Comparison of ENCODE assay signal across 8 cellular contexts in genomic region chr17:2050871-2051387, GRCh38. TPM values are rescaled to one million over a fixed set of nuclear protein-coding genes. Genes with fewer than 3 reads are reported as not detected.
DNase-seq lines count a peak whose midpoint lies in the region; ATAC-seq and TF ChIP-seq lines count a peak whose summit lies in the region.

No MANE protein-coding gene starts in this region.

- no peaks in the 10 kb centered on the region for H3K27me3 Mint-ChIP-seq in effector memory CD8-positive, alpha-beta T cell

- H3K27me3 ChIP-seq in parathyroid adenoma (ENCODE audit: control insufficient read depth, insufficient read depth, low read length), result no peaks in the 10 kb centered on the region
- peaks cover 32% of the 10 kb centered on the region for H3K27me3 ChIP-seq in BE2C

- H3K27ac Mint-ChIP-seq in effector memory CD8-positive, alpha-beta T cell, result no peak overlapping the region

- peak overlapping the region; percentile 36; the same call in 1 of the 2 replicates for H3K9ac ChIP-seq in ES-I3 (ENCODE audit: low read depth, low read length)
- no peak overlapping the region for H3K9ac ChIP-seq in parathyroid adenoma

- no peaks in the 10 kb centered on the region for H3K9me3 Mint-ChIP-seq in effector memory CD8-positive, alpha-beta T cell

- peak overlapping the region; percentile 63 for H2AFZ ChIP-seq in parathyroid adenoma

- H3K36me3 ChIP-seq in ES-I3 (ENCODE audit: insufficient read depth, low read length) (no peaks in the 10 kb centered on the region), parathyroid adenoma (ENCODE audit: control insufficient read depth, insufficient read depth, low read length) (no peaks in the 10 kb centered on the region), BE2C (no peaks in the 10 kb centered on the region)

- H3K4me1 Mint-ChIP-seq in effector memory CD8-positive, alpha-beta T cell (ENCODE audit: low read depth in 2 of 2), result peaks cover 24 to 31% of the 10 kb centered on the region in 2 donors

- TF ChIP-seq CTCF in parathyroid adenoma (IDR thresholded peaks at IDR 0.05), result no peak
- TF ChIP-seq CTCF in BE2C (IDR thresholded peaks at IDR 0.05; ENCODE audit: low read depth, low read length), result no peak

- no peaks in the 10 kb centered on the region for H3K4me1 ChIP-seq in ES-I3 (ENCODE audit: insufficient read depth, low read length)
- peaks cover 16% of the 10 kb centered on the region for H3K4me1 ChIP-seq in parathyroid adenoma
- no peaks in the 10 kb centered on the region for H3K4me1 ChIP-seq in BE2C

- peaks cover 26% of the 10 kb centered on the region for H3K36me3 Mint-ChIP-seq in effector memory CD8-positive, alpha-beta T cell (ENCODE audit: insufficient read depth)

- H3K9me3 ChIP-seq in ES-I3 (ENCODE audit: control insufficient read depth, insufficient read depth, low read length) (no peaks in the 10 kb centered on the region), parathyroid adenoma (ENCODE audit: control insufficient read depth, low read length) (no peaks in the 10 kb centered on the region), BE2C (no peaks in the 10 kb centered on the region)

- peaks cover 15% of the 10 kb centered on the region for H3K79me2 ChIP-seq in parathyroid adenoma

- H3K4me3 ChIP-seq in parathyroid adenoma (ENCODE audit: low read depth, low read length), result no peak overlapping the region
- no peak overlapping the region for H3K4me3 ChIP-seq in BE2C (ENCODE audit: low read depth, low read length)

- no peak for ATAC-seq in effector memory CD8-positive, alpha-beta T cell (replicated peaks)
- ATAC-seq in GM21723 (IDR thresholded peaks at IDR 0.05; ENCODE audit: unreplicated experiment), result no peak

- no peak overlapping the region for H3K27ac ChIP-seq in parathyroid adenoma

- peak overlapping the region; percentile 21 to 46 for H3K4me3 Mint-ChIP-seq in effector memory CD8-positive, alpha-beta T cell

- peak overlapping the region; percentile 66 for H3K4me2 ChIP-seq in parathyroid adenoma (ENCODE audit: low read length)

- DNase-seq in NCI-H1105 treated with DMSO at 0.1 percent for 48 hours (lab: John Stamatoyannopoulos, UW) (peak; percentile 22), COR-L47 (lab: John Stamatoyannopoulos, UW) (no peak), BE2C (no peak)
- DNase-seq in effector memory CD8-positive, alpha-beta T cell, result no peak
- DNase-seq in stimulated activated naive CD4-positive, alpha-beta T cell treated with Interleukin-2 at 50 U/mL for 16 hours (lab: John Stamatoyannopoulos, UW), result no peak

RNA-seq across cellular contexts. Expression of gene HIC1, which starts 4.0 kb away (rescaled TPM):
- 1.3 TPM for polyA plus RNA-seq in BE2C (2012; ENCODE audit: insufficient read depth, insufficient read length, low read depth)

RNA-seq across cellular contexts. Expression of gene OVCA2, which starts 9.1 kb away (rescaled TPM):
- polyA plus RNA-seq in BE2C (2012; ENCODE audit: insufficient read depth, insufficient read length, low read depth), result 45.7 TPM

RNA-seq across cellular contexts. Expression of gene DPH1, which starts 21.0 kb away (rescaled TPM):
- 130 TPM for polyA plus RNA-seq in BE2C (2012; ENCODE audit: insufficient read depth, insufficient read length, low read depth)

RNA-seq across cellular contexts. Expression of gene RTN4RL1, which starts 25.8 kb away (rescaled TPM):
- 4.8 TPM for polyA plus RNA-seq in BE2C (2012; ENCODE audit: insufficient read depth, insufficient read length, low read depth)
